Comparison of ENCODE assay signal across 19 cellular contexts in genomic region chr9:72661401-72662135, GRCh38.
DNase-seq lines count a peak whose midpoint lies in the region; ATAC-seq and TF ChIP-seq lines count a peak whose summit lies in the region.
"Had no signal": no experiment of that assay in that cellular context is flagged by ENCODE, and none has a peak within 500 bp of the region (broad histone marks: within the 10 kb centered on the region; RNA-seq: fewer than 3 reads in every experiment).

No MANE protein-coding gene starts in this region.

- no peak for TF ChIP-seq CTCF in fibroblast of lung (conservative IDR thresholded peaks at IDR 0.05 in 1 of 2, IDR thresholded peaks at IDR 0.05 in 1 of 2; ENCODE audit: low read depth in 1 of 2, low read length in 2 of 2)

- POLR2A ChIA-PET in activated CD4-positive, alpha-beta T cell treated with anti-CD3 and anti-CD28 coated beads for 36 hours (lab: Charles Lee), result no interaction called here

- no peak overlapping the region for H3K4me3 Mint-ChIP-seq in activated CD4-positive, alpha-beta T cell treated with anti-CD3 and anti-CD28 coated beads for 36 hours
- H3K4me3 Mint-ChIP-seq: CD14-positive monocyte, IgD-negative memory B cell had no signal

- no peak overlapping the region for H3K27ac ChIP-seq in fibroblast of lung (ENCODE audit: insufficient read depth, low read length)
- H3K27ac ChIP-seq in effector memory CD4-positive, alpha-beta T cell (ENCODE audit: insufficient read depth, low read length, poor library complexity, severe bottlenecking), result no peak overlapping the region
- H3K27ac ChIP-seq: parathyroid adenoma, WERI-Rb-1 had no signal

- H3K4me2 ChIP-seq in fibroblast of lung (ENCODE audit: extremely low read depth, insufficient read depth, low read length), result no peak overlapping the region

- no peaks in the 10 kb centered on the region for H3K27me3 ChIP-seq in fibroblast of lung (ENCODE audit: control insufficient read depth, insufficient read depth, low read length)
- no peaks in the 10 kb centered on the region for H3K27me3 ChIP-seq in effector memory CD4-positive, alpha-beta T cell (replicated peaks; ENCODE audit: control insufficient read depth, insufficient read depth, low read length, poor library complexity, severe bottlenecking)

- no peak for ATAC-seq in activated CD4-positive, alpha-beta T cell treated with anti-CD3 and anti-CD28 coated beads for 36 hours
- ATAC-seq: left colon had no signal

- no peaks in the 10 kb centered on the region for H3K9me3 Mint-ChIP-seq in activated CD4-positive, alpha-beta T cell treated with anti-CD3 and anti-CD28 coated beads for 36 hours (ENCODE audit: low read depth)

- DNase-seq in ELR (ENCODE audit: low read depth) (peak; percentile 40), RPMI7951 (ENCODE audit: low read depth) (peak; percentile 2), fibroblast of lung (ENCODE audit: low read depth in 2 of 2) (peak; percentile 41 to 91), skeletal muscle cell (ENCODE audit: low read depth) (peak; percentile 18), NCI-H1694 treated with DMSO at 0.1 percent for 48 hours (lab: John Stamatoyannopoulos, UW) (no peak), AML-193 (lab: John Stamatoyannopoulos, UW) (no peak)
- no peak for DNase-seq in activated CD4-positive, alpha-beta T cell treated with anti-CD3 and anti-CD28 coated beads for 36 hours
- DNase-seq in effector memory CD4-positive, alpha-beta T cell, result no peak
- DNase-seq: activated CD8-positive, alpha-beta memory T cell treated with anti-CD3 and anti-CD28 coated beads for 24 hours; activated effector memory CD4-positive, alpha-beta T cell treated with Interleukin-2 at 50 U/mL for 16 hours; aorta; left colon; NCI-H1105; NCI-H2227 treated with DMSO at 0.1 percent for 48 hours; stimulated activated CD4-positive, alpha-beta T cell treated with anti-CD3 and anti-CD28 coated beads, Interleukin-15, amount 100 ng/mL, for 24 hours; WERI-Rb-1 had no signal

- no peak overlapping the region for H3K9ac ChIP-seq in fibroblast of lung (ENCODE audit: insufficient read depth, low read length)
- H3K9ac ChIP-seq: parathyroid adenoma had no signal

- peaks cover 3% of the 10 kb centered on the region for H3K27me3 Mint-ChIP-seq in activated CD4-positive, alpha-beta T cell treated with anti-CD3 and anti-CD28 coated beads for 36 hours

- H3K36me3 ChIP-seq in fibroblast of lung (ENCODE audit: control insufficient read depth, insufficient read depth, low read length), result no peaks in the 10 kb centered on the region
- no peaks in the 10 kb centered on the region for H3K36me3 ChIP-seq in effector memory CD4-positive, alpha-beta T cell (ENCODE audit: control insufficient read depth, insufficient read depth, low read length)
- H3K36me3 ChIP-seq: WERI-Rb-1 had no signal

- no peaks in the 10 kb centered on the region for H3K79me2 ChIP-seq in fibroblast of lung (ENCODE audit: control insufficient read depth, insufficient read depth, low read length)
- H3K79me2 ChIP-seq: parathyroid adenoma had no signal

- no peaks in the 10 kb centered on the region for H4K20me1 ChIP-seq in fibroblast of lung (ENCODE audit: control insufficient read depth, extremely low read depth, insufficient read depth, low read length)

- H2AFZ ChIP-seq in fibroblast of lung (ENCODE audit: low read length), result no peak overlapping the region
- H2AFZ ChIP-seq: parathyroid adenoma had no signal

- H3K27ac Mint-ChIP-seq in activated CD4-positive, alpha-beta T cell treated with anti-CD3 and anti-CD28 coated beads for 36 hours, result no peak overlapping the region
- H3K27ac Mint-ChIP-seq: IgD-negative memory B cell had no signal

- H3K9me3 ChIP-seq in fibroblast of lung (ENCODE audit: control insufficient read depth, insufficient read depth, low read depth, low read length), result no peaks in the 10 kb centered on the region
- H3K9me3 ChIP-seq in effector memory CD4-positive, alpha-beta T cell (ENCODE audit: control insufficient read depth, low read length), result no peaks in the 10 kb centered on the region

- intact Hi-C loops in activated CD4-positive, alpha-beta T cell treated with anti-CD3 and anti-CD28 coated beads for 36 hours (cut with DNase I, micrococcal nuclease), result loop anchor here in 1 of 2 experiments (10.0 kb wide), 1 partner anchor 57 kb away; no protein-coding TSS in a partner anchor

- H3K36me3 Mint-ChIP-seq in activated CD4-positive, alpha-beta T cell treated with anti-CD3 and anti-CD28 coated beads for 36 hours (ENCODE audit: low read depth), result no peaks in the 10 kb centered on the region
- H3K36me3 Mint-ChIP-seq: CD14-positive monocyte, IgD-negative memory B cell had no signal

- no peaks in the 10 kb centered on the region for H3K4me1 Mint-ChIP-seq in activated CD4-positive, alpha-beta T cell treated with anti-CD3 and anti-CD28 coated beads for 36 hours
- H3K4me1 Mint-ChIP-seq: IgD-negative memory B cell had no signal

- CTCF ChIA-PET in activated CD4-positive, alpha-beta T cell treated with anti-CD3 and anti-CD28 coated beads for 36 hours (lab: Charles Lee), result interaction anchor here (0.7 kb wide), 1 partner anchor 275 kb away, joined by 3 read pairs; no protein-coding TSS in a partner anchor

- no peak overlapping the region for H3K4me3 ChIP-seq in fibroblast of lung (replicated peaks in 1 of 4; ENCODE audit: control extremely low read depth in 1 of 4, insufficient read depth in 1 of 4, low read depth in 3 of 4, low read length in 4 of 4)
- H3K4me3 ChIP-seq in skeletal muscle cell (ENCODE audit: low read depth, low read length), result no peak overlapping the region
- no peak overlapping the region for H3K4me3 ChIP-seq in effector memory CD4-positive, alpha-beta T cell (ENCODE audit: insufficient read depth, low read depth, low read length, poor library complexity, severe bottlenecking)

- no peaks in the 10 kb centered on the region for H3K4me1 ChIP-seq in fibroblast of lung (ENCODE audit: control insufficient read depth, extremely low read depth, insufficient read depth, low read length)
- H3K4me1 ChIP-seq in effector memory CD4-positive, alpha-beta T cell (ENCODE audit: control insufficient read depth, insufficient read depth, low read length, poor library complexity, severe bottlenecking), result no peaks in the 10 kb centered on the region
- H3K4me1 ChIP-seq: parathyroid adenoma had no signal

Comparison
In these comparisons a context has a peak if more than half of its experiments do, and no peak if none do; other contexts are left out.
1. DNase-seq: peak in ELR (single experiment), RPMI7951 (single experiment), fibroblast of lung (2 of 2) and skeletal muscle cell (single experiment); none in activated CD4-positive, alpha-beta T cell treated with anti-CD3 and anti-CD28 coated beads for 36 hours (single experiment), NCI-H1694 treated with DMSO at 0.1 percent for 48 hours (single experiment), AML-193 (0 of 2) and effector memory CD4-positive, alpha-beta T cell (0 of 3).